In the genomic region with DNA sequence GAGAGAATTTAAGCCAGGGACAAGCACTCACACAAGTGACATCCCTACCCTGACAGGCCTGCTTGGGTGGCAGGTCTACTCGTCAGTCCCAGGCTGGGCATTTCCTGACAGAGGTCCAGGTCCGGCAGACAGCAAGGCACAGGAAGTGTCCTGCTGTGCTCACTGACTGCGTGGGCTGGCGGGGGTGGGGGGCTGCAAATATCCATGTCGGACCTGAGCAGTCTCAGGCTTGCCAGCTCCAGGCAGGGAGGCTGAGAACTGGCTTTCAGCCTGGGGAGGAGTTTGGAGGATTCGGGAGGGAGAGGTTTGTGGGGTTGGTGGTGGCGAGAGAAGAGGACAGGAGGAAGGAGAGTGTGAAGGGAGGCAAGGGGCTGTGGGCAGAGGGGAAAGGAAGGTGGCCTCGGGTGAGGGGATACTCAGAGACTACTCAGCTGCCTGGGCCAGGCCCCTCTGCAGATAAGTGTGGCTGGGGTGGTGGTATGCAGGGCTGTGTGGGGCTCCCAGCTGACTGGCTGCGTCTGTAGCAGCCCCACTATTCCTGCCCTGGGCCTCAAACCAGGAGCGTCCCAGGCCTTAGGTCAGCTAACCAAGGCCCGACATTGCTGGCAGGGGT, we compare ENCODE assay signal across 12 cellular contexts. TPM values are rescaled to one million over a fixed set of nuclear protein-coding genes. Genes with fewer than 3 reads are reported as not detected.
DNase-seq lines count a peak whose midpoint lies in the region; ATAC-seq and TF ChIP-seq lines count a peak whose summit lies in the region.
"Had no signal": no experiment of that assay in that cellular context is flagged by ENCODE, and none has a peak within 500 bp of the region (broad histone marks: within the 10 kb centered on the region; RNA-seq: fewer than 3 reads in every experiment).

No MANE protein-coding gene starts in this region.

- peak overlapping the region; percentile 69 for H3K27ac ChIP-seq in upper lobe of right lung

- no peaks in the 10 kb centered on the region for H3K27me3 Mint-ChIP-seq in activated naive CD8-positive, alpha-beta T cell treated with anti-CD3 and anti-CD28 coated beads, Interleukin-2, amount 10 ng/mL, durations not matched to agents 7 days and 5 days
- H3K27me3 Mint-ChIP-seq in activated naive CD8-positive, alpha-beta T cell treated with anti-CD3 and anti-CD28 coated beads for 36 hours = peaks cover 3% of the 10 kb centered on the region
- H3K27me3 Mint-ChIP-seq: central memory CD8-positive, alpha-beta T cell had no signal

- no peaks in the 10 kb centered on the region for H3K9me3 ChIP-seq in mucosa of stomach (ENCODE audit: control insufficient read depth, low read length)
- no peaks in the 10 kb centered on the region for H3K9me3 ChIP-seq in upper lobe of right lung

- H3K4me1 ChIP-seq in mucosa of stomach (ENCODE audit: control insufficient read depth, insufficient read depth, low read length) (peaks cover 53% of the 10 kb centered on the region), upper lobe of right lung (peaks cover 72% of the 10 kb centered on the region)

- no peak overlapping the region for H3K4me3 Mint-ChIP-seq in activated naive CD8-positive, alpha-beta T cell treated with anti-CD3 and anti-CD28 coated beads, Interleukin-2, amount 10 ng/mL, durations not matched to agents 7 days and 5 days
- H3K4me3 Mint-ChIP-seq in activated naive CD8-positive, alpha-beta T cell treated with anti-CD3 and anti-CD28 coated beads for 36 hours = no peak overlapping the region
- H3K4me3 Mint-ChIP-seq: CD14-positive monocyte; central memory CD8-positive, alpha-beta T cell had no signal

- intact Hi-C loops in upper lobe of right lung (cut with DNase I) = no loop called here

- no peak for ATAC-seq in activated naive CD8-positive, alpha-beta T cell treated with anti-CD3 and anti-CD28 coated beads, Interleukin-2, amount 10 ng/mL, durations not matched to agents 7 days and 5 days (ENCODE audit: low read depth)
- no peak for ATAC-seq in upper lobe of right lung
- ATAC-seq in GM19397 (IDR thresholded peaks at IDR 0.05; ENCODE audit: unreplicated experiment) = no peak

- no peak for TF ChIP-seq CTCF in choroid plexus epithelial cell (conservative IDR thresholded peaks at IDR 0.05; ENCODE audit: low read depth, low read length)
- no peak for TF ChIP-seq CTCF in upper lobe of right lung (IDR thresholded peaks at IDR 0.05)

- peaks cover 47% of the 10 kb centered on the region for H3K4me1 Mint-ChIP-seq in activated naive CD8-positive, alpha-beta T cell treated with anti-CD3 and anti-CD28 coated beads, Interleukin-2, amount 10 ng/mL, durations not matched to agents 7 days and 5 days
- peaks cover 22% of the 10 kb centered on the region for H3K4me1 Mint-ChIP-seq in activated naive CD8-positive, alpha-beta T cell treated with anti-CD3 and anti-CD28 coated beads for 36 hours

- peak overlapping the region; percentile 35 for H3K9ac ChIP-seq in mucosa of stomach (ENCODE audit: low read length)

- H3K27me3 ChIP-seq in mucosa of stomach (ENCODE audit: control insufficient read depth, insufficient read depth, low read length) (peaks cover 15% of the 10 kb centered on the region), upper lobe of right lung (no peaks in the 10 kb centered on the region)

- POLR2A ChIA-PET in activated naive CD8-positive, alpha-beta T cell treated with anti-CD3 and anti-CD28 coated beads, Interleukin-2, amount 10 ng/mL, durations not matched to agents 7 days and 5 days (lab: Charles Lee) = interaction anchor here (0.7 kb wide), 1 partner anchor 12 kb away, joined by 3 read pairs; no protein-coding TSS in a partner anchor

- H3K36me3 ChIP-seq in mucosa of stomach (ENCODE audit: control insufficient read depth, insufficient read depth, low read length) (peaks cover 9% of the 10 kb centered on the region), upper lobe of right lung (peaks cover 24% of the 10 kb centered on the region)

- no peaks in the 10 kb centered on the region for H3K9me3 Mint-ChIP-seq in activated naive CD8-positive, alpha-beta T cell treated with anti-CD3 and anti-CD28 coated beads, Interleukin-2, amount 10 ng/mL, durations not matched to agents 7 days and 5 days
- no peaks in the 10 kb centered on the region for H3K9me3 Mint-ChIP-seq in activated naive CD8-positive, alpha-beta T cell treated with anti-CD3 and anti-CD28 coated beads for 36 hours
- H3K9me3 Mint-ChIP-seq: central memory CD8-positive, alpha-beta T cell had no signal

- no peak for DNase-seq in activated naive CD8-positive, alpha-beta T cell treated with anti-CD3 and anti-CD28 coated beads, Interleukin-2, amount 10 ng/mL, durations not matched to agents 7 days and 5 days
- DNase-seq in activated naive CD8-positive, alpha-beta T cell treated with anti-CD3 and anti-CD28 coated beads for 36 hours = no peak
- DNase-seq in choroid plexus epithelial cell (ENCODE audit: low read depth) = peak; percentile 77
- DNase-seq in upper lobe of right lung = no peak
- no peak for DNase-seq in foreskin melanocyte
- no peak for DNase-seq in NCI-H1436 (lab: John Stamatoyannopoulos, UW)
- DNase-seq: islet precursor cell, NCI-H2081 treated with DMSO at 0.1 percent for 48 hours had no signal

- H3K36me3 Mint-ChIP-seq in activated naive CD8-positive, alpha-beta T cell treated with anti-CD3 and anti-CD28 coated beads, Interleukin-2, amount 10 ng/mL, durations not matched to agents 7 days and 5 days = peaks cover 23% of the 10 kb centered on the region
- H3K36me3 Mint-ChIP-seq in activated naive CD8-positive, alpha-beta T cell treated with anti-CD3 and anti-CD28 coated beads for 36 hours = peaks cover 59% of the 10 kb centered on the region

- H3K4me3 ChIP-seq in choroid plexus epithelial cell (ENCODE audit: low read depth, low read length) (peak overlapping the region; percentile 11), mucosa of stomach (ENCODE audit: low read length) (no peak overlapping the region), upper lobe of right lung (no peak overlapping the region)

- peak overlapping the region; percentile 78 for H3K27ac Mint-ChIP-seq in activated naive CD8-positive, alpha-beta T cell treated with anti-CD3 and anti-CD28 coated beads, Interleukin-2, amount 10 ng/mL, durations not matched to agents 7 days and 5 days
- H3K27ac Mint-ChIP-seq in activated naive CD8-positive, alpha-beta T cell treated with anti-CD3 and anti-CD28 coated beads for 36 hours = no peak overlapping the region

RNA-seq across cellular contexts. Expression of a gene that starts 7.8 kb away (rescaled TPM):
- 10 to 100 TPM; 62.1 to 64.3 TPM for total RNA-seq in activated naive CD8-positive, alpha-beta T cell treated with anti-CD3 and anti-CD28 coated beads, Interleukin-2, amount 10 ng/mL, durations not matched to agents 7 days and 5 days
- total RNA-seq in activated naive CD8-positive, alpha-beta T cell treated with anti-CD3 and anti-CD28 coated beads for 36 hours = 10 to 100 TPM; 36.7 to 37.8 TPM
- total RNA-seq in upper lobe of right lung = 20.8 TPM

RNA-seq across cellular contexts. Expression of a gene that starts 20.9 kb away (rescaled TPM):
- 10 to 100 TPM; 32.0 to 35.5 TPM for total RNA-seq in activated naive CD8-positive, alpha-beta T cell treated with anti-CD3 and anti-CD28 coated beads, Interleukin-2, amount 10 ng/mL, durations not matched to agents 7 days and 5 days
- 10 to 100 TPM; 38.4 to 39.0 TPM for total RNA-seq in activated naive CD8-positive, alpha-beta T cell treated with anti-CD3 and anti-CD28 coated beads for 36 hours
- total RNA-seq in upper lobe of right lung = 21.4 TPM

RNA-seq across cellular contexts. Expression of a gene that starts 32.7 kb away (rescaled TPM):
- 10 to 100 TPM; 45.7 to 46.4 TPM for total RNA-seq in activated naive CD8-positive, alpha-beta T cell treated with anti-CD3 and anti-CD28 coated beads, Interleukin-2, amount 10 ng/mL, durations not matched to agents 7 days and 5 days
- 10 to 100 TPM; 34.7 to 35.3 TPM for total RNA-seq in activated naive CD8-positive, alpha-beta T cell treated with anti-CD3 and anti-CD28 coated beads for 36 hours
- 47.8 TPM for total RNA-seq in upper lobe of right lung

RNA-seq across cellular contexts. Expression of a gene that starts 37.5 kb away (rescaled TPM):
- under 1 TPM; 0.22 to 0.45 TPM for total RNA-seq in activated naive CD8-positive, alpha-beta T cell treated with anti-CD3 and anti-CD28 coated beads, Interleukin-2, amount 10 ng/mL, durations not matched to agents 7 days and 5 days
- under 1 TPM; 0.64 to 0.80 TPM for total RNA-seq in activated naive CD8-positive, alpha-beta T cell treated with anti-CD3 and anti-CD28 coated beads for 36 hours
- total RNA-seq in upper lobe of right lung = 4.3 TPM
